In the genomic region with DNA sequence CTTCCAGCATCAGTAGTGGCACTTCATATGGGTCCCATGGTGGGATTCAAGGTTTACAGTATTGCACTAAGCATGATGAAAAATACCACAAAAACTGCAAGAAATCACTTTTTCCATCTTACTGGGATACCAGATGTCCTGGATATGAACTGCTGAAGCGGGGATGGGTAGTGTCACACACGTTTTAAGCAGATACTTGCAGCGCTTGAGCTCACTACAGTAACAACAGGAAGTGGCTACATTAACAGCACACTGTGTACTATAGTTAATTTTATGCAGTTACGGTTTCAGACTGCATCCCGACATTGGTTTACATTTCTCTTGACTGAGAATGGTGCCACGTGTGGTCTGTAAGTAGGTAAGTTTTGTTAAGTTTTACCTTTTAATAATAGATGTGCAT, we compare ENCODE assay signal across 8 cellular contexts. TPM values are rescaled to one million over a fixed set of nuclear protein-coding genes. Genes with fewer than 3 reads are reported as not detected.
DNase-seq lines count a peak whose midpoint lies in the region; ATAC-seq and TF ChIP-seq lines count a peak whose summit lies in the region.

No MANE protein-coding gene starts in this region.

- CTCF ChIA-PET in GM10248 (lab: Yijun Ruan, JAX) = interaction anchor here (1.1 to 7.0 kb wide), 2 partner anchors 11 to 66 kb away, joined by 3 to 73 read pairs; no protein-coding TSS in a partner anchor

- no peak for TF ChIP-seq CTCF in OCI-LY3 (IDR thresholded peaks at IDR 0.05; ENCODE audit: low read depth, low read length)
- TF ChIP-seq CTCF in GM10248 (IDR thresholded peaks at IDR 0.05; ENCODE audit: control extremely low read depth, extremely low read depth, low read depth, missing control alignments) = no peak
- TF ChIP-seq CTCF in chondrocyte (IDR thresholded peaks at IDR 0.05) = no peak

- H3K4me1 Mint-ChIP-seq in memory B cell (peaks cover 49% of the 10 kb centered on the region), chondrocyte (ENCODE audit: low read depth) (peaks cover 36% of the 10 kb centered on the region)

- H3K27ac Mint-ChIP-seq in memory B cell = peak overlapping the region; percentile 93
- H3K27ac Mint-ChIP-seq in chondrocyte (ENCODE audit: unreplicated experiment) = no peak overlapping the region

- no peak overlapping the region for H3K4me3 ChIP-seq in OCI-LY3 (ENCODE audit: low read length)

- H3K4me3 Mint-ChIP-seq in memory B cell (peak overlapping the region; percentile 63), chondrocyte (ENCODE audit: unreplicated experiment) (no peak overlapping the region)

- H3K27me3 Mint-ChIP-seq in memory B cell = no peaks in the 10 kb centered on the region
- H3K27me3 Mint-ChIP-seq in chondrocyte (ENCODE audit: low read depth) = no peaks in the 10 kb centered on the region

- H3K36me3 ChIP-seq in OCI-LY3 (replicated peaks; ENCODE audit: low read depth, low read length) = peaks cover 42% of the 10 kb centered on the region

- H3K9ac ChIP-seq in OCI-LY3 (ENCODE audit: low read length) = peak overlapping the region; percentile 63

- H3K4me1 ChIP-seq in OCI-LY3 (ENCODE audit: low read length) = peaks cover 97% of the 10 kb centered on the region

- H3K27ac ChIP-seq in OCI-LY3 (ENCODE audit: low read length) = peak overlapping the region; percentile 99

- peak overlapping the region; percentile 67 for H3K4me2 ChIP-seq in OCI-LY3 (ENCODE audit: low read length)

- H3K9me3 Mint-ChIP-seq in memory B cell = no peaks in the 10 kb centered on the region
- no peaks in the 10 kb centered on the region for H3K9me3 Mint-ChIP-seq in chondrocyte (ENCODE audit: low read depth)

- POLR2A ChIA-PET in GM10248 (lab: Yijun Ruan, JAX) = no interaction called here

- peaks cover 24% of the 10 kb centered on the region for H4K20me1 ChIP-seq in OCI-LY3 (ENCODE audit: insufficient read depth, low read length)

- no peak overlapping the region for H2AFZ ChIP-seq in OCI-LY3 (ENCODE audit: low read depth, low read length)

- H3K9me3 ChIP-seq in OCI-LY3 (ENCODE audit: insufficient read depth, low read length) = no peaks in the 10 kb centered on the region

- peaks cover 22% of the 10 kb centered on the region for H3K36me3 Mint-ChIP-seq in memory B cell
- H3K36me3 Mint-ChIP-seq in chondrocyte (ENCODE audit: low read depth) = peaks cover 14% of the 10 kb centered on the region

- DNase-seq in memory B cell (ENCODE audit: low spot score in 2 of 2) (no peak), HUDEP-2 (lab: John Stamatoyannopoulos, UW; ENCODE audit: unreplicated experiment in 76 of 76) (no peak), DMS 273 (lab: John Stamatoyannopoulos, UW; ENCODE audit: unreplicated experiment) (no peak), GM10248 (ENCODE audit: extremely low spot score) (no peak), chondrocyte (ENCODE audit: low spot score) (no peak)

- H3K79me2 ChIP-seq in OCI-LY3 (ENCODE audit: low read length) = peaks cover 67% of the 10 kb centered on the region

- ATAC-seq in GM18517 (IDR thresholded peaks at IDR 0.05; ENCODE audit: unreplicated experiment) (peak; percentile 36), GM21825 (IDR thresholded peaks at IDR 0.05; ENCODE audit: unreplicated experiment) (peak; percentile 26), memory B cell (ENCODE audit: low read depth) (peak; percentile 23)

- H3K27me3 ChIP-seq in OCI-LY3 (ENCODE audit: low read depth, low read length) = no peaks in the 10 kb centered on the region

RNA-seq across cellular contexts. Expression of gene ISG20, which starts 3.5 kb away (rescaled TPM):
- total RNA-seq in chondrocyte = 3.8 to 4.5 TPM (median 4.5 TPM) in 3 replicates

RNA-seq across cellular contexts. Expression of gene AEN, which starts 14.2 kb away (rescaled TPM):
- 28.6 to 30.4 TPM (median 30.2 TPM) in 3 replicates for total RNA-seq in chondrocyte
